18 cellular contexts compared by ENCODE assay signal in the genomic region with DNA sequence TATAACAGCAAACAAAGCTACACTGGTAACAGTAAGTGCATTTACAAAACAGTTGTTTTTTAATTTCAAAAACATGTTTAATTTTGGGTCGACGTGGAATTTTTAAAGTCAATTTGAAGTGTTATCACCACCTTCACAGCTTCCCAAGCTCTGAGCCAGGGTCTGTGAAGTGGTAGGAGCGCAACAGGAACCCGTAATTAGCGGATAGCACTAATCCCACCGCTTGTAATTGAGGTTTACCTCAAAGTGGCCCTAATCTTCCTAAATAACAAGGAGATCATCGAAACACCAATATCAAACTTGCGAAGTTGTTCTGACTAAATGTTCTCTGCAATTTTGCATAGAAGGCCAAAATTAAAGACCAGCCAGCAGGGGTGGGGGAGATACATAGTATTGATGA.
"Had no signal": no experiment of that assay in that cellular context is flagged by ENCODE, and none has a peak within 500 bp of the region (broad histone marks: within the 10 kb centered on the region; RNA-seq: fewer than 3 reads in every experiment).

No MANE protein-coding gene starts in this region.

- H3K27ac ChIP-seq: body of pancreas, cardiac muscle cell, foreskin keratinocyte, transverse colon had no signal

- H3K27me3 ChIP-seq: body of pancreas, cardiac muscle cell, foreskin keratinocyte, transverse colon had no signal

- ATAC-seq: activated CD4-positive, CD25-positive, alpha-beta regulatory T cell treated with anti-CD3 and anti-CD28 coated beads, Interleukin-2, amount 50 U/mL, for 24 hours; activated CD8-positive, alpha-beta T cell treated with anti-CD3 and anti-CD28 coated beads, Interleukin-2, amount 10 ng/mL, durations not matched to agents 7 days and 5 days; body of pancreas; foreskin keratinocyte; left ventricle myocardium superior; sciatic nerve; stimulated activated memory B cell treated with anti-CD40 and anti-IgM and Interleukin-4, amounts not matched to agents 10 μg/mL and 1 μg/mL and 100 μg/mL, for 72 hours had no signal

- H3K4me1 ChIP-seq: foreskin keratinocyte had no signal

- H3K4me3 ChIP-seq: body of pancreas, cardiac muscle cell, transverse colon had no signal

- DNase-seq: activated CD4-positive, alpha-beta T cell treated with anti-CD3 and anti-CD28 coated beads, Interleukin-2, amount 50 U/mL, for 1 hour; activated CD8-positive, alpha-beta T cell treated with anti-CD3 and anti-CD28 coated beads, Interleukin-2, amount 10 ng/mL, durations not matched to agents 7 days and 5 days; activated gamma-delta T cell; anterior cingulate cortex; body of pancreas; effector CD4-positive, alpha-beta T cell; foreskin keratinocyte; hippocampal formation; kidney glomerular epithelial cell; left ventricle myocardium superior; posterior cingulate gyrus; small intestine; stimulated activated CD4-positive, alpha-beta T cell treated with anti-CD3 and anti-CD28 coated beads, Interleukin-15, amount 100 ng/mL, for 24 hours; transverse colon had no signal
